Comparison of ENCODE assay signal across 13 cellular contexts in genomic region chr1:94022471-94023189, GRCh38.
DNase-seq lines count a peak whose midpoint lies in the region; ATAC-seq and TF ChIP-seq lines count a peak whose summit lies in the region.
"Had no signal": no experiment of that assay in that cellular context is flagged by ENCODE, and none has a peak within 500 bp of the region (broad histone marks: within the 10 kb centered on the region; RNA-seq: fewer than 3 reads in every experiment).

No MANE protein-coding gene starts in this region.

- H3K4me1 ChIP-seq in neural progenitor cell: no peaks in the 10 kb centered on the region

- no peaks in the 10 kb centered on the region for H3K79me2 ChIP-seq in neural progenitor cell (ENCODE audit: low read depth)

- H3K9me3 Mint-ChIP-seq in activated T-cell treated with anti-CD3 and anti-CD28 coated beads, Interleukin-2, amount 50 U/mL, for 72 hours: no peaks in the 10 kb centered on the region
- H3K9me3 Mint-ChIP-seq in activated T-cell treated with anti-CD3 and anti-CD28 coated beads, Interleukin-2, amount 50 U/mL, for 24 hours: no peaks in the 10 kb centered on the region
- no peaks in the 10 kb centered on the region for H3K9me3 Mint-ChIP-seq in central memory CD8-positive, alpha-beta T cell
- no peaks in the 10 kb centered on the region for H3K9me3 Mint-ChIP-seq in neural progenitor cell

- ATAC-seq in activated T-cell treated with anti-CD3 and anti-CD28 coated beads, Interleukin-2, amount 50 U/mL, for 72 hours (replicated peaks in 1 of 2): peak; percentile 31 to 48
- no peak for ATAC-seq in central memory CD8-positive, alpha-beta T cell (replicated peaks; ENCODE audit: extremely low read depth, poor library complexity, severe bottlenecking)
- ATAC-seq in left lobe of liver: peak; percentile 78

- H3F3A ChIP-seq in neural progenitor cell (ENCODE audit: low read depth): no peaks in the 10 kb centered on the region

- no peaks in the 10 kb centered on the region for H3K36me3 ChIP-seq in neural progenitor cell

- no peak overlapping the region for H3K9ac ChIP-seq in neural progenitor cell

- intact Hi-C loops in posterior cingulate gyrus (cut with DNase I): no loop called here

- no peak overlapping the region for H3K4me2 ChIP-seq in neural progenitor cell

- no peak overlapping the region for H3K27ac ChIP-seq in neural progenitor cell

- H3K9me3 ChIP-seq in neural progenitor cell (ENCODE audit: low read depth): no peaks in the 10 kb centered on the region

- H4K20me1 ChIP-seq in neural progenitor cell (ENCODE audit: low read depth): no peaks in the 10 kb centered on the region

- H3K27me3 Mint-ChIP-seq in activated T-cell treated with anti-CD3 and anti-CD28 coated beads, Interleukin-2, amount 50 U/mL, for 72 hours (ENCODE audit: low read depth): peaks cover 8% of the 10 kb centered on the region
- peaks cover 5% of the 10 kb centered on the region for H3K27me3 Mint-ChIP-seq in activated T-cell treated with anti-CD3 and anti-CD28 coated beads, Interleukin-2, amount 50 U/mL, for 24 hours
- H3K27me3 Mint-ChIP-seq in central memory CD8-positive, alpha-beta T cell: peaks cover 12% of the 10 kb centered on the region
- H3K27me3 Mint-ChIP-seq in neural progenitor cell (ENCODE audit: insufficient read depth, low read depth): peaks cover 2% of the 10 kb centered on the region

- peaks cover 26% of the 10 kb centered on the region for H3K4me1 Mint-ChIP-seq in activated T-cell treated with anti-CD3 and anti-CD28 coated beads, Interleukin-2, amount 50 U/mL, for 72 hours (ENCODE audit: low read depth)
- H3K4me1 Mint-ChIP-seq in activated T-cell treated with anti-CD3 and anti-CD28 coated beads, Interleukin-2, amount 50 U/mL, for 24 hours (ENCODE audit: low read depth): peaks cover 3% of the 10 kb centered on the region
- H3K4me1 Mint-ChIP-seq in central memory CD8-positive, alpha-beta T cell: peaks cover 20% of the 10 kb centered on the region
- H3K4me1 Mint-ChIP-seq in neural progenitor cell: no peaks in the 10 kb centered on the region
- H3K4me1 Mint-ChIP-seq: B cell had no signal

- TF ChIP-seq CTCF in neural progenitor cell (IDR thresholded peaks at IDR 0.05): no peak

- no peak overlapping the region for H2AFZ ChIP-seq in neural progenitor cell (replicated peaks)

- H3K4me3 Mint-ChIP-seq in activated T-cell treated with anti-CD3 and anti-CD28 coated beads, Interleukin-2, amount 50 U/mL, for 72 hours: no peak overlapping the region
- no peak overlapping the region for H3K4me3 Mint-ChIP-seq in activated T-cell treated with anti-CD3 and anti-CD28 coated beads, Interleukin-2, amount 50 U/mL, for 24 hours
- no peak overlapping the region for H3K4me3 Mint-ChIP-seq in central memory CD8-positive, alpha-beta T cell
- H3K4me3 Mint-ChIP-seq in neural progenitor cell: no peak overlapping the region
- H3K4me3 Mint-ChIP-seq: B cell had no signal

- H3K27me3 ChIP-seq in neural progenitor cell: no peaks in the 10 kb centered on the region

- H3K4me3 ChIP-seq in neural progenitor cell: no peak overlapping the region

- no peak for DNase-seq in activated T-cell treated with anti-CD3 and anti-CD28 coated beads, Interleukin-2, amount 50 U/mL, for 72 hours
- no peak for DNase-seq in activated T-cell treated with anti-CD3 and anti-CD28 coated beads, Interleukin-2, amount 50 U/mL, for 24 hours
- DNase-seq in central memory CD8-positive, alpha-beta T cell (ENCODE audit: low spot score in 2 of 2): no peak
- DNase-seq in left lobe of liver (ENCODE audit: low spot score) (no peak), posterior cingulate gyrus (no peak), neural progenitor cell (ENCODE audit: low spot score) (no peak), MV-4-11 (lab: John Stamatoyannopoulos, UW) (no peak), ureter (ENCODE audit: low spot score) (no peak)
- DNase-seq: activated CD4-positive, alpha-beta T cell treated with anti-CD3 and anti-CD28 coated beads, Interleukin-2, amount 50 U/mL, for 4 hours; amygdala; nucleus accumbens; SIG-M5 had no signal

- no peaks in the 10 kb centered on the region for H3K36me3 Mint-ChIP-seq in activated T-cell treated with anti-CD3 and anti-CD28 coated beads, Interleukin-2, amount 50 U/mL, for 72 hours (ENCODE audit: insufficient read depth in 2 of 2)
- H3K36me3 Mint-ChIP-seq in activated T-cell treated with anti-CD3 and anti-CD28 coated beads, Interleukin-2, amount 50 U/mL, for 24 hours (ENCODE audit: low read depth): no peaks in the 10 kb centered on the region
- H3K36me3 Mint-ChIP-seq in central memory CD8-positive, alpha-beta T cell (ENCODE audit: insufficient read depth): peaks cover 3% of the 10 kb centered on the region
- no peaks in the 10 kb centered on the region for H3K36me3 Mint-ChIP-seq in neural progenitor cell

- no peak overlapping the region for H3K27ac Mint-ChIP-seq in activated T-cell treated with anti-CD3 and anti-CD28 coated beads, Interleukin-2, amount 50 U/mL, for 72 hours
- no peak overlapping the region for H3K27ac Mint-ChIP-seq in activated T-cell treated with anti-CD3 and anti-CD28 coated beads, Interleukin-2, amount 50 U/mL, for 24 hours
- H3K27ac Mint-ChIP-seq in central memory CD8-positive, alpha-beta T cell (ENCODE audit: low read depth): peak overlapping the region; percentile 70
- H3K27ac Mint-ChIP-seq in neural progenitor cell: no peak overlapping the region
- H3K27ac Mint-ChIP-seq: B cell had no signal
